In the genomic region with DNA sequence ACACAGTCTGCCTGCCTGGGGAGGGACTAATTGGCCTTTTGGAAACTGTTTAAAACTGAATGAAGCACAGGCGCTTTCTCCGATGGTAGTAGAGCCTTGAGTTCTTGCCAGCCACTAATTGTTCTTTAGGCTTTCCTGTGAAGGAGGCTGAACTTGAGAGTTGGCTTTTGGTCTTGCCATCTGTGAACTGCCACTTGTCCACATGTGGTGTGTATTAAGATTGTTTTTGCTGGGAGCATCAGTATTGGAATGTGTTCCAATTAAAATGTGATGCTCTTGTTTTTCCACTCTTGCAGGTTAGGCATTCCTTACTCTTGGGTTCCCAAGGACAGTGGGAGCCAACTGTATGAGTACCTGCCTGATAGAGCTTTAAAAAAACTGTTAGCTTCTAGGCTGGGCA, we compare ENCODE assay signal across 19 cellular contexts.
"Had no signal": no experiment of that assay in that cellular context is flagged by ENCODE, and none has a peak within 500 bp of the region (broad histone marks: within the 10 kb centered on the region; RNA-seq: fewer than 3 reads in every experiment).

No MANE protein-coding gene starts in this region.

- H3K36me3 ChIP-seq: gastrocnemius medialis, suprapubic skin, tibial nerve had no signal

- H3K27ac ChIP-seq: gastrocnemius medialis, stomach, suprapubic skin, tibial nerve, WERI-Rb-1 had no signal

- H3K4me3 ChIP-seq: gastrocnemius medialis, stomach, suprapubic skin, tibial nerve had no signal

- ATAC-seq: activated CD8-positive, alpha-beta T cell treated with anti-CD3 and anti-CD28 coated beads, Interleukin-2, amount 10 ng/mL, durations not matched to agents 7 days and 5 days; activated naive CD8-positive, alpha-beta T cell treated with anti-CD3 and anti-CD28 coated beads, Interleukin-2, amount 50 U/mL, for 24 hours; gastrocnemius medialis; natural killer cell; sciatic nerve; stimulated activated memory B cell treated with anti-CD40 and anti-IgM and Interleukin-4, amounts not matched to agents 10 μg/mL and 1 μg/mL and 100 μg/mL, for 72 hours had no signal

- DNase-seq: activated CD4-positive, alpha-beta T cell treated with anti-CD3 and anti-CD28 coated beads, Interleukin-2, amount 10 ng/mL, durations not matched to agents 7 days and 5 days; activated CD4-positive, CD25-positive, alpha-beta regulatory T cell treated with anti-CD3 and anti-CD28 coated beads, Interleukin-2, amount 50 U/mL, for 72 hours; activated CD8-positive, alpha-beta T cell treated with anti-CD3 and anti-CD28 coated beads, Interleukin-2, amount 10 ng/mL, durations not matched to agents 7 days and 5 days; activated gamma-delta T cell; activated naive CD4-positive, alpha-beta T cell treated with anti-CD3 and anti-CD28 coated beads, Interleukin-2, amount 50 U/mL, for 16 hours; activated naive CD8-positive, alpha-beta T cell treated with anti-CD3 and anti-CD28 coated beads, Interleukin-2, amount 50 U/mL, for 24 hours; dermis blood vessel endothelial cell; effector CD8-positive, alpha-beta T cell; erythroblast; gastrocnemius medialis; midbrain; natural killer cell; small intestine; stomach; WERI-Rb-1 had no signal

- H3K9me3 ChIP-seq: gastrocnemius medialis, stomach, suprapubic skin, tibial nerve had no signal

- H3K27me3 ChIP-seq: gastrocnemius medialis, stomach, suprapubic skin, tibial nerve had no signal
